Comparison of ENCODE assay signal across 8 cellular contexts in the genomic region with DNA sequence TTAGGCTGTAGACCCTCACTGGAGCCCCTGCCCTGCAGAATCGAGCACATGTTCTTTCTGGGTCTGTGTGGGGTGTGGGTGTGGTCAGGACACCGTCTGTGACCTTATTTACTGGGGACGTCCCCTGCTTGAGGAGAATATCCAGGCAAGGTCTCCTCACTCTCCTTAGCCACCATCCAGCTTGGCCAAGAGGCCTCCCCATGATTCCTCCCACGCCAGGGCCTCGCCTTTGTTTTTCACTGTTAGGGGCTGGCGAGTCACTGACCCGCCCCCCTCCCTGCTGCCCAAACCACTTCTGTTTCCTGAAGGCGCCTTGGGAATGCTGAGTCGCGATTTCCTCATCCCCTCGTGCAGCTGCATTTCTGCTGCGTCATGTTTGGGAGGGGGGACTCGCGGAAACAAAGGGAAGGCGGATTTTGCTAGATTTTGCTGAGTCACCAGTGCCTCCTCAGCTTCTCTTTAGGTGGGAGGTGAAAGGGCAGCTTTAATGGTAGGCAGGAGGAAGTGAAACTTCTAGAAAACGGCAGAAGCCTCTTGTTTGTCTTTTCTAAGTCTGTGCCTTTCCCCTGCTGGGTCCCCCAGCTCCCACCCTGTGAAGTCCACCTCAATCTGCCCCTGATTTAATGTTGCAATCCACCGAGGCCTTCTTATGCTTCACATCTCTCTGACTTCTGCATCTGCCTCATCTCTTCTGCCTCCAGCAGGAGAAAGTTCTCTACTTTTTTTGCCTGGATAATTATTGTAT. TPM values are rescaled to one million over a fixed set of nuclear protein-coding genes. Genes with fewer than 3 reads are reported as not detected.
DNase-seq lines count a peak whose midpoint lies in the region; ATAC-seq and TF ChIP-seq lines count a peak whose summit lies in the region.

No MANE protein-coding gene starts in this region.

- no peaks in the 10 kb centered on the region for H3K9me3 Mint-ChIP-seq in activated naive CD4-positive, alpha-beta T cell treated with anti-CD3 and anti-CD28 coated beads, Interleukin-2, amount 50 U/mL, for 72 hours

- POLR2A ChIA-PET in BJ (lab: Charles Lee), result interaction anchor here (0.6 kb wide), 1 partner anchor 8 kb away, joined by 25 read pairs; no protein-coding TSS in a partner anchor

- H3K36me3 ChIP-seq in BJ (ENCODE audit: control insufficient read depth, insufficient read depth, low read length) (no peaks in the 10 kb centered on the region), neuron (ENCODE audit: insufficient read depth, low read length) (no peaks in the 10 kb centered on the region), uterus (no peaks in the 10 kb centered on the region)

- no peak for TF ChIP-seq CTCF in BJ (IDR thresholded peaks at IDR 0.05; ENCODE audit: insufficient read depth, low read depth, low read length)
- no peak for TF ChIP-seq CTCF in uterus (IDR thresholded peaks at IDR 0.05)

- CTCF ChIA-PET in BJ (lab: Yijun Ruan, JAX), result interaction anchor here (0.6 to 0.7 kb wide), 2 partner anchors 26 to 438 kb away, joined by 3 read pairs; no protein-coding TSS in a partner anchor

- H3K4me3 ChIP-seq in BJ (ENCODE audit: low read depth, low read length) (no peak overlapping the region), neuron (ENCODE audit: low read length) (peak overlapping the region; percentile 25), uterus (no peak overlapping the region)

- no peak overlapping the region for H2AFZ ChIP-seq in neuron (ENCODE audit: low read depth, low read length)

- intact Hi-C loops in uterus (cut with DNase I; ENCODE audit: low total_unique reads), result no loop called here

- DNase-seq in BJ (ENCODE audit: low read depth), result peak; percentile 91
- DNase-seq in NCI-H82 treated with DMSO at 0.1 percent for 48 hours (lab: John Stamatoyannopoulos, UW; ENCODE audit: unreplicated experiment), result peak; percentile 39
- DNase-seq in activated naive CD4-positive, alpha-beta T cell treated with anti-CD3 and anti-CD28 coated beads, Interleukin-2, amount 50 U/mL, for 72 hours (ENCODE audit: low spot score in 2 of 2), result no peak
- peak; percentile 95 for DNase-seq in glomerular endothelial cell (ENCODE audit: extremely low read depth, low read depth, low spot score)
- peak; percentile 95 to 98 for DNase-seq in uterus

- H3K27ac ChIP-seq in uterus, result peak overlapping the region; percentile 81 to 84

- H3K27me3 ChIP-seq in BJ (ENCODE audit: control insufficient read depth, insufficient read depth, low read length) (no peaks in the 10 kb centered on the region), neuron (ENCODE audit: insufficient read depth, low read length) (peaks cover 8% of the 10 kb centered on the region), uterus (no peaks in the 10 kb centered on the region)

- no peaks in the 10 kb centered on the region for H3K36me3 Mint-ChIP-seq in activated naive CD4-positive, alpha-beta T cell treated with anti-CD3 and anti-CD28 coated beads, Interleukin-2, amount 50 U/mL, for 72 hours

- TF ChIP-seq POLR2A in uterus (IDR thresholded peaks at IDR 0.05), result peak in 1 of 2 donors; percentile 11

- ATAC-seq in GM18868 (IDR thresholded peaks at IDR 0.05; ENCODE audit: unreplicated experiment) (peak; percentile 63), HG03175 (IDR thresholded peaks at IDR 0.05; ENCODE audit: unreplicated experiment) (peak; percentile 63)
- ATAC-seq in activated naive CD4-positive, alpha-beta T cell treated with anti-CD3 and anti-CD28 coated beads, Interleukin-2, amount 50 U/mL, for 72 hours, result peak in 1 of 2 donors; percentile 9

- no peaks in the 10 kb centered on the region for H3K9me3 ChIP-seq in neuron (ENCODE audit: low read length)
- H3K9me3 ChIP-seq in uterus, result no peaks in the 10 kb centered on the region

- H3K27ac Mint-ChIP-seq in activated naive CD4-positive, alpha-beta T cell treated with anti-CD3 and anti-CD28 coated beads, Interleukin-2, amount 50 U/mL, for 72 hours, result peak overlapping the region; percentile 14 to 75

- peaks cover 33% of the 10 kb centered on the region for H3K4me1 ChIP-seq in neuron (ENCODE audit: insufficient read depth, low read length)
- no peaks in the 10 kb centered on the region for H3K4me1 ChIP-seq in uterus

RNA-seq across cellular contexts. Expression of gene HMOX1, which starts 4.0 kb away (rescaled TPM):
- polyA plus RNA-seq in BJ (2011; rRNA removed), result 43.0 and 71.2 TPM in 2 replicates
- polyA minus RNA-seq in BJ (2011; rRNA and poly(A)+ RNA removed), result 22.1 and 26.2 TPM in 2 replicates
- under 1 TPM; 0.14 to 0.48 TPM for total RNA-seq in activated naive CD4-positive, alpha-beta T cell treated with anti-CD3 and anti-CD28 coated beads, Interleukin-2, amount 50 U/mL, for 72 hours
- 60.6 and 176 TPM in 2 replicates for total RNA-seq in glomerular endothelial cell
- 10 to 100 TPM in 1 of 4 donors, 1 to 10 TPM in 2, under 1 TPM in 1; 0.51 to 13.8 (median 8.5) TPM for total RNA-seq in uterus

RNA-seq across cellular contexts. Expression of gene MCM5, which starts 23.0 kb away (rescaled TPM):
- polyA plus RNA-seq in BJ (2011; rRNA removed), result 19.4 and 34.6 TPM in 2 replicates
- 44.0 and 49.7 TPM in 2 replicates for polyA minus RNA-seq in BJ (2011; rRNA and poly(A)+ RNA removed)
- total RNA-seq in activated naive CD4-positive, alpha-beta T cell treated with anti-CD3 and anti-CD28 coated beads, Interleukin-2, amount 50 U/mL, for 72 hours, result 100 to 1,000 TPM; 157 to 310 TPM
- total RNA-seq in glomerular endothelial cell (33.6 and 37.1 TPM in 2 replicates), uterus (10 to 100 TPM; 15.9 to 60.6 (median 40.3) TPM)

Comparison
In these comparisons a context has a peak if more than half of its experiments do, and no peak if none do; other contexts are left out.
1. DNase-seq: peak in BJ (single experiment), NCI-H82 treated with DMSO at 0.1 percent for 48 hours (single experiment), glomerular endothelial cell (single experiment) and uterus (2 of 2); none in activated naive CD4-positive, alpha-beta T cell treated with anti-CD3 and anti-CD28 coated beads, Interleukin-2, amount 50 U/mL, for 72 hours (0 of 2).